ENCODE assay signal across 29 cellular contexts in the genomic region with DNA sequence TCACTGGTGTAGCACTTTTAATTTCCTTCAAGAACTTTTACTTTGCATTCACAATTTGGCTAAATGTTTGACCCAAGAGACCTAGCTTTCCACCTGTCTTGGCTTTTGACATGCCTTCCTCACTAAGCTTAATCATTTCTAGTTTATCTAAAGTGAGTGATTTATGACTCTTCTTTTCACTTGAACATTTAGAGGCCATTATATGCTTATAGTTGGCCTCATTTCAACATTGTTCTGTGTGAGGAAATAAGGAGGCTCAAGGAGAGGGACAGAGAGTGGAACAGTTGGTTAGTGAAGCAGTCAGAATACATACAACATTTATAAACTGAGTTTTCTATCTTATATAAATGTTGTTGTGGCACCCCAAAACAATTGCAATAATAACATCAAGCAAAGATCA.
"Had no signal": no experiment of that assay in that cellular context is flagged by ENCODE, and none has a peak within 500 bp of the region (broad histone marks: within the 10 kb centered on the region; RNA-seq: fewer than 3 reads in every experiment).

No MANE protein-coding gene starts in this region.

- H3K27ac ChIP-seq: adrenal gland, body of pancreas, Peyer's patch, RWPE1, SJCRH30, WERI-Rb-1 had no signal

- H3K27ac Mint-ChIP-seq: activated CD4-positive, alpha-beta memory T cell treated with anti-CD3 and anti-CD28 coated beads, Interleukin-2, amount 10 ng/mL, durations not matched to agents 7 days and 5 days; activated CD4-positive, alpha-beta T cell treated with anti-CD3 and anti-CD28 coated beads for 36 hours; activated naive CD8-positive, alpha-beta T cell treated with anti-CD3 and anti-CD28 coated beads, Interleukin-2, amount 10 ng/mL, durations not matched to agents 7 days and 5 days; activated T-cell treated with anti-CD3 and anti-CD28 coated beads, Interleukin-2, amount 50 U/mL, for 72 hours had no signal

- H3K27me3 Mint-ChIP-seq: activated CD4-positive, alpha-beta memory T cell treated with anti-CD3 and anti-CD28 coated beads, Interleukin-2, amount 10 ng/mL, durations not matched to agents 7 days and 5 days; activated CD4-positive, alpha-beta T cell treated with anti-CD3 and anti-CD28 coated beads for 36 hours; activated naive CD8-positive, alpha-beta T cell treated with anti-CD3 and anti-CD28 coated beads, Interleukin-2, amount 10 ng/mL, durations not matched to agents 7 days and 5 days; central memory CD8-positive, alpha-beta T cell had no signal

- H3K4me3 Mint-ChIP-seq: activated CD4-positive, alpha-beta memory T cell treated with anti-CD3 and anti-CD28 coated beads, Interleukin-2, amount 10 ng/mL, durations not matched to agents 7 days and 5 days; activated CD4-positive, alpha-beta T cell treated with anti-CD3 and anti-CD28 coated beads for 36 hours; activated naive CD8-positive, alpha-beta T cell treated with anti-CD3 and anti-CD28 coated beads, Interleukin-2, amount 10 ng/mL, durations not matched to agents 7 days and 5 days; activated T-cell treated with anti-CD3 and anti-CD28 coated beads, Interleukin-2, amount 50 U/mL, for 72 hours; central memory CD8-positive, alpha-beta T cell had no signal

- FAIRE-seq: bronchial epithelial cell had no signal

- H3K4me3 ChIP-seq: adrenal gland, body of pancreas, Peyer's patch, SJCRH30 had no signal

- ATAC-seq: activated CD4-positive, alpha-beta T cell treated with anti-CD3 and anti-CD28 coated beads for 36 hours; activated T-cell treated with anti-CD3 and anti-CD28 coated beads, Interleukin-2, amount 50 U/mL, for 72 hours; body of pancreas had no signal

- H3K4me2 ChIP-seq: SK-N-SH had no signal

- H3K9me3 ChIP-seq: adrenal gland, body of pancreas, Peyer's patch, SJCRH30, SK-N-SH had no signal

- H3K36me3 ChIP-seq: adrenal gland, Peyer's patch, SJCRH30, WERI-Rb-1 had no signal

- DNase-seq: activated CD4-positive, alpha-beta memory T cell treated with anti-CD3 and anti-CD28 coated beads, Interleukin-2, amount 10 ng/mL, durations not matched to agents 7 days and 5 days; activated CD4-positive, alpha-beta T cell treated with anti-CD3 and anti-CD28 coated beads for 36 hours; activated CD4-positive, alpha-beta T cell treated with anti-CD3 and anti-CD28 coated beads, Interleukin-2, amount 50 U/mL, for 1 hour; activated naive CD4-positive, alpha-beta T cell treated with anti-CD3 and anti-CD28 coated beads, Interleukin-2, amount 50 U/mL, for 16 hours; activated naive CD8-positive, alpha-beta T cell treated with anti-CD3 and anti-CD28 coated beads, Interleukin-2, amount 10 ng/mL, durations not matched to agents 7 days and 5 days; activated T-cell treated with anti-CD3 and anti-CD28 coated beads, Interleukin-2, amount 50 U/mL, for 72 hours; adrenal gland; aorta; body of pancreas; KG1; NCI-H1092; NCI-H1436; NCI-H1694 treated with DMSO at 0.1 percent for 48 hours; NCI-H2029 treated with DMSO at 0.1 percent for 48 hours; NCI-H2171 treated with DMSO at 0.1 percent for 48 hours; NCI-H345; NCI-H510A; NCI-H526 treated with DMSO at 0.1 percent for 48 hours; NCI-H82; OCI-M1; Peyer's patch; Right ventricle myocardium superior; SJCRH30; SK-N-SH; T-helper 1 cell; WERI-Rb-1 had no signal

- H3K9ac ChIP-seq: SK-N-SH had no signal

- H3K27me3 ChIP-seq: adrenal gland, body of pancreas, Peyer's patch, SJCRH30 had no signal

- H3K4me1 Mint-ChIP-seq: activated CD4-positive, alpha-beta memory T cell treated with anti-CD3 and anti-CD28 coated beads, Interleukin-2, amount 10 ng/mL, durations not matched to agents 7 days and 5 days; activated CD4-positive, alpha-beta T cell treated with anti-CD3 and anti-CD28 coated beads for 36 hours; activated naive CD8-positive, alpha-beta T cell treated with anti-CD3 and anti-CD28 coated beads, Interleukin-2, amount 10 ng/mL, durations not matched to agents 7 days and 5 days; central memory CD8-positive, alpha-beta T cell had no signal

- H3K4me1 ChIP-seq: adrenal gland, body of pancreas, Peyer's patch, SJCRH30 had no signal

- H3K36me3 Mint-ChIP-seq: activated naive CD8-positive, alpha-beta T cell treated with anti-CD3 and anti-CD28 coated beads, Interleukin-2, amount 10 ng/mL, durations not matched to agents 7 days and 5 days had no signal
